ENCODE assay signal across 10 cellular contexts in genomic region chr9:13688990-13689600, GRCh38.
A peak's percentile ranks its signal among the peaks of the same experiment; 100 is the strongest.
DNase-seq lines count a peak whose midpoint lies in the region; FAIRE-seq and TF ChIP-seq lines count a peak whose summit lies in the region.
"Had no signal": no experiment of that assay in that cellular context is flagged by ENCODE, and none has a peak within 500 bp of the region (broad histone marks: within the 10 kb centered on the region; RNA-seq: fewer than 3 reads in every experiment).

No MANE protein-coding gene starts in this region.

- TF ChIP-seq CTCF in A673 (conservative IDR thresholded peaks at IDR 0.05; ENCODE audit: low read depth, low read length) (peak; percentile 60), astrocyte of the cerebellum (IDR thresholded peaks at IDR 0.05; ENCODE audit: low read depth, low read length, missing control alignments) (peak; percentile 66), kidney (IDR thresholded peaks at IDR 0.05; ENCODE audit: borderline replicate concordance, extremely low read depth, insufficient read depth) (peak; percentile 28)

- in situ Hi-C loops in astrocyte of the cerebellum (cut with HindIII; ENCODE audit: low sequenced_read_pairs) (no loop called here), KBM-7 (cut with MboI; ENCODE audit: low pct_unique_long_range_greater_than_20kb, low sequenced_read_pairs) (no loop called here)

- POLR2A ChIA-PET in A673 (lab: Charles Lee; ENCODE audit: low non-redundant PET): no interaction called here

- H3K27ac ChIP-seq in A673 (ENCODE audit: low read depth, low read length, poor library complexity, severe bottlenecking) (no peak overlapping the region), kidney (ENCODE audit: low read depth in 2 of 2, low read length in 2 of 2) (no peak overlapping the region)

- H3K36me3 ChIP-seq in A673 (ENCODE audit: insufficient read depth, low read length, poor library complexity, severe bottlenecking) (no peaks in the 10 kb centered on the region), kidney (ENCODE audit: control insufficient read depth in 1 of 2, insufficient read depth in 2 of 2, low read length in 2 of 2) (no peaks in the 10 kb centered on the region)

- H3K4me1 ChIP-seq in A673 (ENCODE audit: insufficient read depth, low read length, poor library complexity, severe bottlenecking) (no peaks in the 10 kb centered on the region), kidney (ENCODE audit: control insufficient read depth in 1 of 2, insufficient read depth in 1 of 2, low read depth in 1 of 2, low read length in 2 of 2) (no peaks in the 10 kb centered on the region)

- no peaks in the 10 kb centered on the region for H3K27me3 ChIP-seq in A673 (replicated peaks; ENCODE audit: insufficient read depth, low read depth, low read length, poor library complexity)

- intact Hi-C loops in A673 (cut with micrococcal nuclease; ENCODE audit: unreplicated experiment): loop anchor here (5.0 kb wide), 2 partner anchors 262 to 597 kb away; no protein-coding TSS in a partner anchor
- intact Hi-C loops in kidney (cut with DNase I): no loop called here
- intact Hi-C loops in posterior vena cava (cut with DNase I): no loop called here

- FAIRE-seq in kidney (lab: Jason Lieb, UNC): no peak

- DNase-seq in A673 (ENCODE audit: low spot score) (peak; percentile 43), HT1080 (ENCODE audit: low read depth) (peak; percentile 4), astrocyte of the cerebellum (ENCODE audit: low read depth) (peak; percentile 9), kidney (no peak), KBM-7 (no peak), posterior vena cava (ENCODE audit: low spot score) (no peak), activated gamma-delta T cell (lab: John Stamatoyannopoulos, UW) (no peak)
- DNase-seq in activated CD4-positive, alpha-beta T cell treated with anti-CD3 and anti-CD28 coated beads, Interleukin-2, amount 50 U/mL, for 48 hours: no peak
- DNase-seq: activated naive CD8-positive, alpha-beta T cell treated with anti-CD3 and anti-CD28 coated beads, Interleukin-2, amount 10 ng/mL, durations not matched to agents 7 days and 5 days; T-helper 9 cell had no signal

- H3K9ac ChIP-seq in kidney (ENCODE audit: low read length in 2 of 2): no peak overlapping the region

- CTCF ChIA-PET in A673 (lab: Charles Lee): no interaction called here

- no TSS peak for BruUV-seq in A673 (replicated peaks; lab: Mats Ljungman, UMichigan)

- H3K9me3 ChIP-seq in A673 (ENCODE audit: low read depth, low read length, poor library complexity, severe bottlenecking): peaks cover 4% of the 10 kb centered on the region
- H3K9me3 ChIP-seq in kidney (ENCODE audit: control insufficient read depth in 1 of 2, low read length in 2 of 2): no peaks in the 10 kb centered on the region

- no peak overlapping the region for H3K4me3 ChIP-seq in A673 (ENCODE audit: low read depth, low read length, poor library complexity, severe bottlenecking)
- H3K4me3 ChIP-seq in astrocyte of the cerebellum (ENCODE audit: low read depth, low read length): no peak overlapping the region
- no peak overlapping the region for H3K4me3 ChIP-seq in kidney (ENCODE audit: low read length in 2 of 2)

Comparison
In these comparisons a context has a peak if more than half of its experiments do, and no peak if none do; other contexts are left out.
1. DNase-seq: peak in A673 (single experiment), HT1080 (single experiment) and astrocyte of the cerebellum (single experiment); none in kidney (single experiment), KBM-7 (single experiment), activated CD4-positive, alpha-beta T cell treated with anti-CD3 and anti-CD28 coated beads, Interleukin-2, amount 50 U/mL, for 48 hours (0 of 2), posterior vena cava (single experiment) and activated gamma-delta T cell (single experiment).
2. Peak in every context shown above with its lines, with median percentiles within 50 percentile points of each other: CTCF ChIP-seq.